ENCODE assay signal across 8 cellular contexts in the genomic region with DNA sequence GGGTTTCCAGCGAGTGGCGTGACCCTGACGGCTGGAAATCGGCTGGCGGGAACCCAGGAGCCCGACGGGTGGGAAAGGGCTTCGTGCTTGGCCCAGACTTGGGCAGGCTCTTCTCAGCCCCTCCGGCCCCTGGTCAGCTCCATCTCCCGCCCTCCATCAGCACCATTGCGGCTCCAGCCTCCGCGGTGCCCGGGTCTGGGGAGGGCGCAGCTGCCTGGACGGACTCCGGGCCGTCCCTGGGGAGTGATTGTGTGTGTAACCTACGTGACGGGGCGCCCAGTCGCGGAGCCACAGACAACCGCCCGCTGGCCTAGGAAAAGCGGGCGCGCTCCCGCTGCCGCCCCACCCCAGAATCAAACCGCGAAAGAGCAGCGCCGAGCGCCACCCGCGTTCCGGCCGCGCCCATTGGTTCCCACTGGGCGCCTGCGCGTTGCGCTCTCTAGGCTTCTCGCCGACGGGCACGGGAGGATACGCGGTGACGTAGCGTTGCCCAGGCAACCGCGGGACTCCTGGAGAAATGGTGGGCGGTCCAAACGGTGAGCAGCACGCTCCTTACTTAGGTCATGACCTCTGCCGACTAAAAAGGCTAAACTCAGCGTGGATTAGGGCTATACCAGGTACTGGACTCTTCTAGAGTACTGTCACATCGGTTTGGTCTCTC. TPM values are rescaled to one million over a fixed set of nuclear protein-coding genes. Genes with fewer than 3 reads are reported as not detected.
DNase-seq lines count a peak whose midpoint lies in the region; ATAC-seq, FAIRE-seq and TF ChIP-seq lines count a peak whose summit lies in the region.

A gene (minus strand): TSS at position 355 of the 661 bp plus-strand sequence. CDS start 394 bp downstream, outside the sequence.

- no peaks in the 10 kb centered on the region for H4K20me1 ChIP-seq in SK-N-SH (ENCODE audit: insufficient read depth)

- TF ChIP-seq CTCF in LNCaP clone FGC (IDR thresholded peaks at IDR 0.05; ENCODE audit: control insufficient read depth, extremely low read depth, insufficient read depth), result no peak
- no peak for TF ChIP-seq CTCF in SK-N-SH (IDR thresholded peaks at IDR 0.05)
- TF ChIP-seq CTCF in pancreas (IDR thresholded peaks at IDR 0.05), result no peak
- no peak for TF ChIP-seq CTCF in tibial artery (IDR thresholded peaks at IDR 0.05)

- CTCF ChIA-PET in SK-N-SH (lab: Yijun Ruan, JAX), result no interaction called here

- no peaks in the 10 kb centered on the region; the same call in 1 of the 2 replicates for H3K9me2 ChIP-seq in SK-N-SH

- H3K4me1 ChIP-seq in SK-N-SH (ENCODE audit: control insufficient read depth in 1 of 2, insufficient read depth in 2 of 2, low read depth in 1 of 2, low read length in 1 of 2) (peaks cover 0 to 12% of the 10 kb centered on the region in 2 experiments; a peak in 1 of 4 replicates), pancreas (peaks cover 0 to 3% (median 0%) of the 10 kb centered on the region in 3 donors), tibial artery (peaks cover 0 to 7% (median 2%) of the 10 kb centered on the region in 4 donors)

- POLR2A ChIA-PET in SK-N-SH (lab: Yijun Ruan, JAX), result interaction anchor here (0.6 to 0.7 kb wide), 2 partner anchors 10 to 41 kb away, joined by 3 read pairs; no protein-coding TSS in a partner anchor

- H3K27ac ChIP-seq in SK-N-SH (ENCODE audit: low read depth in 2 of 2, low read length in 1 of 2) (peak within 1 kb of the TSS; percentile 63 to 88), pancreas (peak within 1 kb of the TSS in 2 of 4 donors; percentile 62 to 63), tibial artery (peak within 1 kb of the TSS; percentile 66 to 70)

- peaks cover 9% of the 10 kb centered on the region for H3K4me1 Mint-ChIP-seq in activated naive CD8-positive, alpha-beta T cell treated with anti-CD3 and anti-CD28 coated beads for 36 hours

- DNase-seq in EL (peak; percentile 93), H4 (ENCODE audit: low spot score) (peak; percentile 88), LNCaP clone FGC (ENCODE audit: low read depth) (peak; percentile 76), SK-N-SH (peak; percentile 97), Right ventricle myocardium superior (peak; percentile 95), pancreas (peak; percentile 85 to 96 (median 92)), tibial artery (peak; percentile 80 to 89)
- DNase-seq in activated naive CD8-positive, alpha-beta T cell treated with anti-CD3 and anti-CD28 coated beads for 36 hours, result peak; percentile 95

- no peaks in the 10 kb centered on the region for H3F3A ChIP-seq in SK-N-SH (replicated peaks; ENCODE audit: insufficient read depth)

- no peaks in the 10 kb centered on the region for H3K27me3 ChIP-seq in SK-N-SH (ENCODE audit: insufficient read depth)
- no peaks in the 10 kb centered on the region for H3K27me3 ChIP-seq in pancreas
- H3K27me3 ChIP-seq in tibial artery, result no peaks in the 10 kb centered on the region

- H3K27me3 Mint-ChIP-seq in activated naive CD8-positive, alpha-beta T cell treated with anti-CD3 and anti-CD28 coated beads for 36 hours, result no peaks in the 10 kb centered on the region

- no peak for TF ChIP-seq EP300 in SK-N-SH (IDR thresholded peaks at IDR 0.05; ENCODE audit: borderline replicate concordance in 1 of 2, low read depth in 1 of 2, low read length in 1 of 2)

- H3K9ac ChIP-seq in SK-N-SH, result peak within 1 kb of the TSS; percentile 86

- peak within 1 kb of the TSS; percentile 95 for H2AFZ ChIP-seq in SK-N-SH (ENCODE audit: low read depth)

- H3K9me3 ChIP-seq in SK-N-SH, result no peaks in the 10 kb centered on the region
- H3K9me3 ChIP-seq in pancreas, result no peaks in the 10 kb centered on the region
- no peaks in the 10 kb centered on the region for H3K9me3 ChIP-seq in tibial artery

- ATAC-seq in Right ventricle myocardium superior (ENCODE audit: poor library complexity) (peak; percentile 100), pancreas (peak; percentile 98 to 99 (median 99))

- peaks cover 0 to 13% of the 10 kb centered on the region in 2 experiments for H3K36me3 ChIP-seq in SK-N-SH (replicated peaks in 1 of 2; ENCODE audit: control insufficient read depth in 1 of 2, insufficient read depth in 2 of 2, low read length in 1 of 2)
- H3K36me3 ChIP-seq in pancreas, result no peaks in the 10 kb centered on the region
- H3K36me3 ChIP-seq in tibial artery, result no peaks in the 10 kb centered on the region

- peak within 1 kb of the TSS; percentile 64 for H3K4me3 Mint-ChIP-seq in activated naive CD8-positive, alpha-beta T cell treated with anti-CD3 and anti-CD28 coated beads for 36 hours

- H3K9me3 Mint-ChIP-seq in activated naive CD8-positive, alpha-beta T cell treated with anti-CD3 and anti-CD28 coated beads for 36 hours, result no peaks in the 10 kb centered on the region

- H3K4me2 ChIP-seq in SK-N-SH, result peak within 1 kb of the TSS; percentile 87

- H3K4me3 ChIP-seq in LNCaP clone FGC (ENCODE audit: low read depth, low read length) (peak within 1 kb of the TSS; percentile 79), SK-N-SH (ENCODE audit: low read depth in 2 of 2, low read length in 1 of 2) (peak within 1 kb of the TSS; percentile 70 to 85), pancreas (peak within 1 kb of the TSS; percentile 57 to 85 (median 72)), tibial artery (peak within 1 kb of the TSS; percentile 56 to 73)

- H3K36me3 Mint-ChIP-seq in activated naive CD8-positive, alpha-beta T cell treated with anti-CD3 and anti-CD28 coated beads for 36 hours, result no peaks in the 10 kb centered on the region

- peak within 1 kb of the TSS; percentile 62 for H3K27ac Mint-ChIP-seq in activated naive CD8-positive, alpha-beta T cell treated with anti-CD3 and anti-CD28 coated beads for 36 hours

- FAIRE-seq in pancreas (lab: Jason Lieb, UNC), result no peak

- intact Hi-C loops in Right ventricle myocardium superior (cut with DNase I), result no loop called here
- intact Hi-C loops in pancreas (cut with DNase I), result loop anchor here in 1 of 3 donors (10.0 kb wide), 1 partner anchor 405 kb away; no protein-coding TSS in a partner anchor
- intact Hi-C loops in tibial artery (cut with DNase I; ENCODE audit: low total_unique reads), result no loop called here

- no peak for TF ChIP-seq RAD21 in SK-N-SH (IDR thresholded peaks at IDR 0.05; ENCODE audit: low read length)

- under 1% methylated on average over 29 of the region's 60 CpGs for WGBS in SK-N-SH (ENCODE audit: low lambda C conversion rate)
- WGBS in pancreas, 2 donors, result 2 to 3% methylated on average over 56 to 60 of the region's 60 CpGs

- no peaks in the 10 kb centered on the region for H3K79me2 ChIP-seq in SK-N-SH (ENCODE audit: insufficient read depth)

TF ChIP-seq in SK-N-SH, 30 proteins besides CTCF, POLR2A, EP300 and RAD21:
- TF ChIP-seq FOXM1 (IDR thresholded peaks at IDR 0.05; ENCODE audit: low read depth) (no peak), YY1 (IDR thresholded peaks at IDR 0.05; ENCODE audit: low read depth) (no peak), NRF1 (IDR thresholded peaks at IDR 0.05; ENCODE audit: low read depth, low read length) (peak; percentile 76), POLR2AphosphoS5 (IDR thresholded peaks at IDR 0.05; ENCODE audit: low read depth, low read length) (peak; percentile 91; the same call in 1 of the 2 replicates), FOSL2 (IDR thresholded peaks at IDR 0.05; ENCODE audit: borderline replicate concordance, low read depth) (no peak), CHD2 (IDR thresholded peaks at IDR 0.05; ENCODE audit: low read length, partially characterized antibody) (peak; percentile 46), MXI1 (IDR thresholded peaks at IDR 0.05; ENCODE audit: low read depth, low read length) (peak; percentile 71), RFX5 (IDR thresholded peaks at IDR 0.05; ENCODE audit: low read length) (peak; percentile 70; the same call in 1 of the 2 replicates), RCOR1 (IDR thresholded peaks at IDR 0.05; ENCODE audit: low read length) (no peak), SIN3A (IDR thresholded peaks at IDR 0.05; ENCODE audit: borderline replicate concordance, low read depth, low read length) (peak; percentile 8; the same call in 1 of the 2 replicates), TAF1 (IDR thresholded peaks at IDR 0.05; ENCODE audit: borderline replicate concordance, low read depth, low read length) (peak; percentile 84)
- TF ChIP-seq, protein P1, sequence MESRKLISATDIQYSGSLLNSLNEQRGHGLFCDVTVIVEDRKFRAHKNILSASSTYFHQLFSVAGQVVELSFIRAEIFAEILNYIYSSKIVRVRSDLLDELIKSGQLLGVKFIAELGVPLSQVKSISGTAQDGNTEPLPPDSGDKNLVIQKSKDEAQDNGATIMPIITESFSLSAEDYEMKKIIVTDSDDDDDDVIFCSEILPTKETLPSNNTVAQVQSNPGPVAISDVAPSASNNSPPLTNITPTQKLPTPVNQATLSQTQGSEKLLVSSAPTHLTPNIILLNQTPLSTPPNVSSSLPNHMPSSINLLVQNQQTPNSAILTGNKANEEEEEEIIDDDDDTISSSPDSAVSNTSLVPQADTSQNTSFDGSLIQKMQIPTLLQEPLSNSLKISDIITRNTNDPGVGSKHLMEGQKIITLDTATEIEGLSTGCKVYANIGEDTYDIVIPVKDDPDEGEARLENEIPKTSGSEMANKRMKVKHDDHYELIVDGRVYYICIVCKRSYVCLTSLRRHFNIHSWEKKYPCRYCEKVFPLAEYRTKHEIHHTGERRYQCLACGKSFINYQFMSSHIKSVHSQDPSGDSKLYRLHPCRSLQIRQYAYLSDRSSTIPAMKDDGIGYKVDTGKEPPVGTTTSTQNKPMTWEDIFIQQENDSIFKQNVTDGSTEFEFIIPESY (IDR thresholded peaks at IDR 0.05; ENCODE audit: borderline replicate concordance, low read depth), result 0 out of 2 replicates have a peak, but pooled peaks have one; percentile 32

RNA-seq across cellular contexts. Expression of the gene that starts here (rescaled TPM):
- 3.9 and 8.8 TPM in 2 replicates for total RNA-seq in H4 (2014; rRNA removed; shearing (Covaris generic))
- polyA plus RNA-seq in SK-N-SH (2012; rRNA removed) (1.8 and 1.9 TPM in 2 replicates), pancreas (under 1 TPM; 0.38 to 0.61 TPM)
- polyA plus RNA-seq in SK-N-SH (2012; cell fraction: cytosol; rRNA removed), result 2.2 and 2.4 TPM in 2 replicates
- polyA plus RNA-seq in SK-N-SH (2012; cell fraction: nucleus; rRNA removed), result 1.6 and 2.3 TPM in 2 replicates
- total RNA-seq in activated naive CD8-positive, alpha-beta T cell treated with anti-CD3 and anti-CD28 coated beads for 36 hours, result 1 to 10 TPM; 1.6 to 2.4 TPM
- total RNA-seq in Right ventricle myocardium superior (0.22 TPM), pancreas (1 to 10 TPM in 1 of 6 donors, under 1 TPM in 5; 0.23 to 1.2 (median 0.37) TPM)

Comparison
In these comparisons a context has a peak if more than half of its experiments do, and no peak if none do; other contexts are left out.
1. Peak in DNase-seq and ATAC-seq in Right ventricle myocardium superior; RNA of the gene not detected or under 1 TPM.